23 cellular contexts compared by ENCODE assay signal in genomic region chr11:100472727-100473389, GRCh38.
"Had no signal": no experiment of that assay in that cellular context is flagged by ENCODE, and none has a peak within 500 bp of the region (broad histone marks: within the 10 kb centered on the region; RNA-seq: fewer than 3 reads in every experiment).

No MANE protein-coding gene starts in this region.

- FAIRE-seq: HTR-8/SVneo had no signal

- H3K9me3 ChIP-seq: MG63, SJSA1 had no signal

- DNase-seq: Karpas-422, KG1, MG63, NCI-H1092, NCI-H1105 treated with DMSO at 0.1 percent for 48 hours, NCI-H1436, NCI-H187, NCI-H2029, NCI-H2081 treated with DMSO at 0.1 percent for 48 hours, NCI-H2171, NCI-H226, NCI-H446, NCI-H510A, NCI-H69, NCI-H774, PC-3, SIG-M5 had no signal

- ATAC-seq: Panc1, PC-3 had no signal

- H3K36me3 ChIP-seq: MG63, SJSA1 had no signal

- H3K27ac ChIP-seq: HL-60, RWPE1, SJSA1, SK-N-MC had no signal

- H3K27me3 ChIP-seq: MG63, SJSA1 had no signal

- H3K4me1 ChIP-seq: SJSA1 had no signal

- H3K4me3 ChIP-seq: MG63, SJSA1, SK-N-MC had no signal
